In the genomic region with DNA sequence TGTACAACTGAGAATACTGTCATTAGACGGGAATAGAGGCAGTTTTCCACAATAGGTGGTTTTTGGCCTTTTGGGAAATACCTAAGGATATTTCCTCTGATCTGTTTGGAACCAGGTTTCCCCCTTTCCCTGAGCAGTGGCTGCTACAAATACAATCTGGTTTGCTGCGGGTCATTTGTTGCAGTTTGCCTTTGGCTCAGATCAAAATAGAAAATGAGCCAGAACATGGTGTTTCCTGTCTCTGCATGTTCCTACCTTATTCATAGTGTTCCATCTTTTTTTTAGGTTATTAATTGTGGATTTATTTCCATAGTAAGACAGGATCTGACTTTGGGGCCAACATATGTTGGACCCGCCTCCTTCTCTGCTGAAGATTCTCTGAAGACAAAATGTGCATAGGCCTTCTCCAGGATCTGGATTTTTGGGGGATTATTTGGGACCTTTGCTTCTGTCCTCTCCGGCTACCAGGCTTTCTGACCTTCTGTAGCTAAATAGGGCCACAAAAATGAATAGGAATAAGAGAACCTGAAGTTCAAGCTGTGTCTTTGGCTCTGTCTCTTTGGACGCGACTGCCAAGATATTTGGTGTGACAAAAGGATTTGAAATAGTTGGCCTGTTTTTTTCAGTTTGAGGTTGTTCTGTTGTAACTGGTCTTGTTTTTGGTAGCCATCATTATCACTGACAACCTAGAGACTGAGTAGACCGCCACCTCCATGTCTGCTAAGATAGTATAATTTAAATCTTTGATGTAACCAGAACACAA, we compare ENCODE assay signal across 17 cellular contexts.
DNase-seq lines count a peak whose midpoint lies in the region; ATAC-seq and TF ChIP-seq lines count a peak whose summit lies in the region.
"Had no signal": no experiment of that assay in that cellular context is flagged by ENCODE, and none has a peak within 500 bp of the region (broad histone marks: within the 10 kb centered on the region; RNA-seq: fewer than 3 reads in every experiment).

No MANE protein-coding gene starts in this region.

- H3K36me3 ChIP-seq in CD4-positive, CD25-positive, alpha-beta regulatory T cell (ENCODE audit: control insufficient read depth, insufficient read depth, low read length): peaks cover 71% of the 10 kb centered on the region
- peaks cover 19% of the 10 kb centered on the region for H3K36me3 ChIP-seq in CD8-positive, alpha-beta memory T cell (ENCODE audit: insufficient read depth, low read length)
- H3K36me3 ChIP-seq: SJCRH30, thyroid gland had no signal

- DNase-seq in CD4-positive, CD25-positive, alpha-beta regulatory T cell: no peak
- DNase-seq in CD8-positive, alpha-beta memory T cell: no peak
- DNase-seq in central memory CD8-positive, alpha-beta T cell (ENCODE audit: low spot score in 2 of 2): no peak
- DNase-seq in midbrain (lab: John Stamatoyannopoulos, UW) (peak; percentile 38), AG08395 (ENCODE audit: low spot score) (no peak), glutamatergic neuron (no peak)
- DNase-seq: activated CD4-positive, alpha-beta T cell treated with anti-CD3 and anti-CD28 coated beads for 4 hours; erythroblast; MM.1S; NCI-H187; occipital lobe; SJCRH30; stimulated activated CD4-positive, alpha-beta T cell treated with anti-CD3 and anti-CD28 coated beads, Interleukin-4, amount 100 ng/mL, for 1 hour; thyroid gland had no signal

- H3K9me3 Mint-ChIP-seq in CD4-positive, CD25-positive, alpha-beta regulatory T cell: peaks cover 0 to 4% (median 0%) of the 10 kb centered on the region in 7 donors
- peaks cover 0 to 3% (median 0%) of the 10 kb centered on the region in 5 donors for H3K9me3 Mint-ChIP-seq in CD8-positive, alpha-beta memory T cell
- no peaks in the 10 kb centered on the region for H3K9me3 Mint-ChIP-seq in central memory CD8-positive, alpha-beta T cell
- no peaks in the 10 kb centered on the region for H3K9me3 Mint-ChIP-seq in glutamatergic neuron (ENCODE audit: unreplicated experiment)

- no peak overlapping the region for H3K4me3 ChIP-seq in CD4-positive, CD25-positive, alpha-beta regulatory T cell (ENCODE audit: low read depth, low read length)
- no peak overlapping the region for H3K4me3 ChIP-seq in CD8-positive, alpha-beta memory T cell (ENCODE audit: low read length)
- H3K4me3 ChIP-seq: BLaER1, SJCRH30, thyroid gland had no signal

- H3K27me3 ChIP-seq in CD4-positive, CD25-positive, alpha-beta regulatory T cell (ENCODE audit: control insufficient read depth, insufficient read depth, low read length): no peaks in the 10 kb centered on the region
- no peaks in the 10 kb centered on the region for H3K27me3 ChIP-seq in CD8-positive, alpha-beta memory T cell (ENCODE audit: insufficient read depth, low read length, poor library complexity, severe bottlenecking)
- H3K27me3 ChIP-seq: BLaER1, SJCRH30, thyroid gland had no signal

- no peak for TF ChIP-seq CTCF in glutamatergic neuron (IDR thresholded peaks at IDR 0.05; ENCODE audit: partially characterized antibody, unreplicated experiment)

- ATAC-seq in CD4-positive, CD25-positive, alpha-beta regulatory T cell (ENCODE audit: low read depth in 2 of 2): no peak
- ATAC-seq in central memory CD8-positive, alpha-beta T cell (replicated peaks; ENCODE audit: extremely low read depth, poor library complexity, severe bottlenecking): no peak
- ATAC-seq in GM21825 (IDR thresholded peaks at IDR 0.05; ENCODE audit: unreplicated experiment): no peak
- ATAC-seq: activated T-helper 17 cell treated with anti-CD3 and anti-CD28 coated beads, Interleukin-2, amount 50 U/mL, for 72 hours had no signal

- peak overlapping the region in 1 of 4 donors; percentile 37 for H3K4me3 Mint-ChIP-seq in CD4-positive, CD25-positive, alpha-beta regulatory T cell
- no peak overlapping the region for H3K4me3 Mint-ChIP-seq in CD8-positive, alpha-beta memory T cell
- no peak overlapping the region for H3K4me3 Mint-ChIP-seq in central memory CD8-positive, alpha-beta T cell
- H3K4me3 Mint-ChIP-seq in glutamatergic neuron (ENCODE audit: unreplicated experiment): no peak overlapping the region
- H3K4me3 Mint-ChIP-seq: activated T-helper 17 cell treated with anti-CD3 and anti-CD28 coated beads, Interleukin-2, amount 50 U/mL, for 72 hours had no signal

- CTCF ChIA-PET in CD8-positive, alpha-beta memory T cell (lab: Charles Lee): no interaction called here

- POLR2A ChIA-PET in CD8-positive, alpha-beta memory T cell (lab: Charles Lee): no interaction called here

- peaks cover 50% of the 10 kb centered on the region for H3K4me1 ChIP-seq in CD4-positive, CD25-positive, alpha-beta regulatory T cell (ENCODE audit: control insufficient read depth, insufficient read depth, low read length, poor library complexity, severe bottlenecking)
- H3K4me1 ChIP-seq in CD8-positive, alpha-beta memory T cell (ENCODE audit: insufficient read depth, low read length): peaks cover 60% of the 10 kb centered on the region

- H3K9me3 ChIP-seq in CD4-positive, CD25-positive, alpha-beta regulatory T cell (ENCODE audit: control insufficient read depth in 2 of 2, low read length in 2 of 2): no peaks in the 10 kb centered on the region
- no peaks in the 10 kb centered on the region for H3K9me3 ChIP-seq in CD8-positive, alpha-beta memory T cell (ENCODE audit: low read length)
- H3K9me3 ChIP-seq: SJCRH30, thyroid gland had no signal

- H3K36me3 Mint-ChIP-seq in CD4-positive, CD25-positive, alpha-beta regulatory T cell: peaks cover 54% of the 10 kb centered on the region
- H3K36me3 Mint-ChIP-seq in CD8-positive, alpha-beta memory T cell: peaks cover 14 to 95% (median 27%) of the 10 kb centered on the region in 3 donors
- peaks cover 87% of the 10 kb centered on the region for H3K36me3 Mint-ChIP-seq in central memory CD8-positive, alpha-beta T cell (ENCODE audit: insufficient read depth)
- no peaks in the 10 kb centered on the region for H3K36me3 Mint-ChIP-seq in glutamatergic neuron (ENCODE audit: unreplicated experiment)

- H3K4me1 Mint-ChIP-seq in CD4-positive, CD25-positive, alpha-beta regulatory T cell: peaks cover 52 to 91% (median 65%) of the 10 kb centered on the region in 4 donors
- H3K4me1 Mint-ChIP-seq in CD8-positive, alpha-beta memory T cell: peaks cover 79 to 100% (median 86%) of the 10 kb centered on the region in 3 donors
- peaks cover 87% of the 10 kb centered on the region for H3K4me1 Mint-ChIP-seq in central memory CD8-positive, alpha-beta T cell
- H3K4me1 Mint-ChIP-seq in glutamatergic neuron (ENCODE audit: low read depth, unreplicated experiment): peaks cover 21% of the 10 kb centered on the region

- peak overlapping the region; percentile 27 for H3K27ac ChIP-seq in CD4-positive, CD25-positive, alpha-beta regulatory T cell (ENCODE audit: insufficient read depth, low read length, poor library complexity, severe bottlenecking)
- no peak overlapping the region for H3K27ac ChIP-seq in CD8-positive, alpha-beta memory T cell (ENCODE audit: low read depth, low read length)
- H3K27ac ChIP-seq: BLaER1, SJCRH30, thyroid gland had no signal

- H3K27me3 Mint-ChIP-seq in CD4-positive, CD25-positive, alpha-beta regulatory T cell: no peaks in the 10 kb centered on the region
- H3K27me3 Mint-ChIP-seq in CD8-positive, alpha-beta memory T cell: peaks cover 0 to 6% of the 10 kb centered on the region in 2 donors
- no peaks in the 10 kb centered on the region for H3K27me3 Mint-ChIP-seq in central memory CD8-positive, alpha-beta T cell
- H3K27me3 Mint-ChIP-seq in glutamatergic neuron (ENCODE audit: unreplicated experiment): peaks cover 2% of the 10 kb centered on the region
- H3K27me3 Mint-ChIP-seq: activated T-helper 17 cell treated with anti-CD3 and anti-CD28 coated beads, Interleukin-2, amount 50 U/mL, for 72 hours had no signal

- H3K27ac Mint-ChIP-seq in CD4-positive, CD25-positive, alpha-beta regulatory T cell: peak overlapping the region; percentile 80 to 99 (median 96)
- H3K27ac Mint-ChIP-seq in CD8-positive, alpha-beta memory T cell: peak overlapping the region; percentile 43 to 100 (median 92)
- H3K27ac Mint-ChIP-seq in central memory CD8-positive, alpha-beta T cell (ENCODE audit: low read depth): peak overlapping the region; percentile 98
- no peak overlapping the region for H3K27ac Mint-ChIP-seq in glutamatergic neuron (ENCODE audit: unreplicated experiment)
